In genomic region chrX:16851421-16851820, GRCh38 we compare ENCODE assay signal across 27 cellular contexts. TPM values are rescaled to one million over a fixed set of nuclear protein-coding genes. Genes with fewer than 3 reads are reported as not detected.
DNase-seq lines count a peak whose midpoint lies in the region; ATAC-seq and TF ChIP-seq lines count a peak whose summit lies in the region.
"Had no signal": no experiment of that assay in that cellular context is flagged by ENCODE, and none has a peak within 500 bp of the region (broad histone marks: within the 10 kb centered on the region; RNA-seq: fewer than 3 reads in every experiment).

No MANE protein-coding gene starts in this region.

- H3K27me3 ChIP-seq in right cardiac atrium (ENCODE audit: control insufficient read depth, insufficient read depth) (no peaks in the 10 kb centered on the region), smooth muscle cell (ENCODE audit: low read depth) (no peaks in the 10 kb centered on the region)
- H3K27me3 ChIP-seq: neutrophil, right atrium auricular region, transverse colon had no signal

- peaks cover 44% of the 10 kb centered on the region for H3K36me3 Mint-ChIP-seq in activated CD8-positive, alpha-beta T cell treated with anti-CD3 and anti-CD28 coated beads, Interleukin-2, amount 10 ng/mL, durations not matched to agents 7 days and 5 days (ENCODE audit: low read depth)

- DNase-seq in left ventricle myocardium superior (no peak), right cardiac atrium (no peak), choroid plexus epithelial cell (ENCODE audit: low read depth) (peak; percentile 72), smooth muscle cell (lab: John Stamatoyannopoulos, UW; ENCODE audit: unreplicated experiment) (no peak), SKM-1 treated with dmso at 0.1 percent for 144 hours (lab: John Stamatoyannopoulos, UW; ENCODE audit: unreplicated experiment) (no peak), NCI-H748 treated with DMSO at 0.1 percent for 48 hours (lab: John Stamatoyannopoulos, UW) (no peak)
- no peak for DNase-seq in activated CD8-positive, alpha-beta T cell treated with anti-CD3 and anti-CD28 coated beads, Interleukin-2, amount 10 ng/mL, durations not matched to agents 7 days and 5 days
- DNase-seq: activated CD4-positive, alpha-beta T cell treated with anti-CD3 and anti-CD28 coated beads, Interleukin-2, amount 50 U/mL, for 48 hours; activated effector memory CD4-positive, alpha-beta T cell treated with Interleukin-2 at 50 U/mL for 16 hours; CD8-positive, alpha-beta memory T cell; effector CD4-positive, alpha-beta T cell; HFFc6; immature natural killer cell; NCI-H1092 treated with DMSO at 0.1 percent for 48 hours; NCI-H187 treated with DMSO at 0.1 percent for 48 hours; NCI-H2171; posterior cingulate gyrus; stimulated activated CD4-positive, alpha-beta T cell treated with anti-CD3 and anti-CD28 coated beads, Interleukin-12 subunit alpha, Interleukin-12 subunit beta, amount 100 ng/mL, for 4 hours; stimulated activated CD4-positive, alpha-beta T cell treated with anti-CD3 and anti-CD28 coated beads, Interleukin-2, amount 100 ng/mL, for 48 hours; SW 1271; T-helper 9 cell; transverse colon; WERI-Rb-1 had no signal

- no peak overlapping the region for H3K4me2 ChIP-seq in smooth muscle cell

- whole genome bisulfite sequencing in right cardiac atrium, result 67% methylated on average over 1 of the region's 1 CpG
- 69% methylated on average over 1 of the region's 1 CpG for WGBS in smooth muscle cell (ENCODE audit: low lambda C conversion rate)

- TF ChIP-seq CTCF in choroid plexus epithelial cell (conservative IDR thresholded peaks at IDR 0.05; ENCODE audit: low read depth, low read length), result no peak
- no peak for TF ChIP-seq CTCF in smooth muscle cell (IDR thresholded peaks at IDR 0.05; ENCODE audit: borderline replicate concordance, insufficient read depth, poor library complexity, severe bottlenecking)

- peaks cover 33% of the 10 kb centered on the region for H3K79me2 ChIP-seq in smooth muscle cell (ENCODE audit: low read depth)

- no peaks in the 10 kb centered on the region for H3K27me3 Mint-ChIP-seq in activated CD8-positive, alpha-beta T cell treated with anti-CD3 and anti-CD28 coated beads, Interleukin-2, amount 10 ng/mL, durations not matched to agents 7 days and 5 days (ENCODE audit: low read depth)
- H3K27me3 Mint-ChIP-seq: CD8-positive, alpha-beta memory T cell; memory B cell had no signal

- peaks cover 20% of the 10 kb centered on the region for H4K20me1 ChIP-seq in smooth muscle cell (ENCODE audit: low read depth)

- peaks cover under 1% of the 10 kb centered on the region for H3K36me3 ChIP-seq in smooth muscle cell (ENCODE audit: low read depth)
- H3K36me3 ChIP-seq: transverse colon had no signal

- H3K9me3 ChIP-seq in right cardiac atrium (ENCODE audit: control insufficient read depth, low read length) (no peaks in the 10 kb centered on the region), smooth muscle cell (replicated peaks; ENCODE audit: low read depth) (no peaks in the 10 kb centered on the region)
- H3K9me3 ChIP-seq: neutrophil, right atrium auricular region, transverse colon had no signal

- H3K4me3 ChIP-seq in right cardiac atrium (ENCODE audit: low read length) (no peak overlapping the region), choroid plexus epithelial cell (ENCODE audit: low read depth, low read length) (no peak overlapping the region), smooth muscle cell (no peak overlapping the region)
- H3K4me3 ChIP-seq: right atrium auricular region, transverse colon had no signal

- POLR2A ChIA-PET in activated CD8-positive, alpha-beta T cell treated with anti-CD3 and anti-CD28 coated beads, Interleukin-2, amount 10 ng/mL, durations not matched to agents 7 days and 5 days (lab: Charles Lee), result interaction anchor here (1.7 kb wide), 1 partner anchor 15 kb away, joined by 3 read pairs; no protein-coding TSS in a partner anchor

- peak; percentile 22 for ATAC-seq in left ventricle myocardium superior
- ATAC-seq in right cardiac atrium, result no peak
- ATAC-seq in activated CD8-positive, alpha-beta T cell treated with anti-CD3 and anti-CD28 coated beads, Interleukin-2, amount 10 ng/mL, durations not matched to agents 7 days and 5 days, result no peak
- ATAC-seq in HG02970 (IDR thresholded peaks at IDR 0.05; ENCODE audit: low FRiP score, unreplicated experiment), result no peak

- no peaks in the 10 kb centered on the region for H3K9me3 Mint-ChIP-seq in activated CD8-positive, alpha-beta T cell treated with anti-CD3 and anti-CD28 coated beads, Interleukin-2, amount 10 ng/mL, durations not matched to agents 7 days and 5 days (ENCODE audit: insufficient read depth)
- H3K9me3 Mint-ChIP-seq: CD8-positive, alpha-beta memory T cell; immature natural killer cell; memory B cell had no signal

- H3K4me1 Mint-ChIP-seq in activated CD8-positive, alpha-beta T cell treated with anti-CD3 and anti-CD28 coated beads, Interleukin-2, amount 10 ng/mL, durations not matched to agents 7 days and 5 days (ENCODE audit: low read depth), result peaks cover 7% of the 10 kb centered on the region

- H3K4me1 ChIP-seq in right cardiac atrium (ENCODE audit: control insufficient read depth, insufficient read depth, low read length), result no peaks in the 10 kb centered on the region
- H3K4me1 ChIP-seq in smooth muscle cell (ENCODE audit: low read depth), result no peaks in the 10 kb centered on the region
- H3K4me1 ChIP-seq: right atrium auricular region, transverse colon had no signal

- intact Hi-C loops in left ventricle myocardium superior (cut with micrococcal nuclease) (no loop called here), right cardiac atrium (cut with DNase I) (no loop called here)

- H3K27ac ChIP-seq in right cardiac atrium (ENCODE audit: low read length) (no peak overlapping the region), smooth muscle cell (ENCODE audit: low read depth) (peak overlapping the region; percentile 35)
- H3K27ac ChIP-seq: neutrophil, right atrium auricular region, transverse colon, WERI-Rb-1 had no signal

- H3K4me3 Mint-ChIP-seq in activated CD8-positive, alpha-beta T cell treated with anti-CD3 and anti-CD28 coated beads, Interleukin-2, amount 10 ng/mL, durations not matched to agents 7 days and 5 days, result no peak overlapping the region
- H3K4me3 Mint-ChIP-seq: CD8-positive, alpha-beta memory T cell; HFFc6; immature natural killer cell; memory B cell had no signal

- H2AFZ ChIP-seq in smooth muscle cell (ENCODE audit: low read depth), result no peak overlapping the region

- no peaks in the 10 kb centered on the region for H3F3A ChIP-seq in smooth muscle cell (ENCODE audit: low read depth)

- CTCF ChIA-PET in activated CD8-positive, alpha-beta T cell treated with anti-CD3 and anti-CD28 coated beads, Interleukin-2, amount 10 ng/mL, durations not matched to agents 7 days and 5 days (lab: Charles Lee), result interaction anchor here (0.9 to 1.4 kb wide), 2 partner anchors 16 to 31 kb away, joined by 3 read pairs; no protein-coding TSS in a partner anchor

- H3K9ac ChIP-seq in smooth muscle cell (ENCODE audit: low read depth), result no peak overlapping the region

- H3K27ac Mint-ChIP-seq in activated CD8-positive, alpha-beta T cell treated with anti-CD3 and anti-CD28 coated beads, Interleukin-2, amount 10 ng/mL, durations not matched to agents 7 days and 5 days, result peak overlapping the region; percentile 66
- H3K27ac Mint-ChIP-seq: HFFc6, immature natural killer cell had no signal

RNA-seq across cellular contexts. Expression of gene RBBP7, which starts 18.7 kb away (rescaled TPM):
- total RNA-seq in left ventricle myocardium superior (113 TPM), right cardiac atrium (10 to 100 TPM; 86.9 to 99.3 (median 92.3) TPM), smooth muscle cell (116 and 117 TPM in 2 replicates)
- polyA plus RNA-seq in right cardiac atrium (118 TPM), smooth muscle cell (147 and 171 TPM in 2 replicates)
- 100 to 1,000 TPM; 195 to 201 TPM for total RNA-seq in activated CD8-positive, alpha-beta T cell treated with anti-CD3 and anti-CD28 coated beads, Interleukin-2, amount 10 ng/mL, durations not matched to agents 7 days and 5 days
